8 cellular contexts compared by ENCODE assay signal in genomic region chr11:62854013-62854824, GRCh38. TPM values are rescaled to one million over a fixed set of nuclear protein-coding genes. Genes with fewer than 3 reads are reported as not detected.
A peak's percentile ranks its signal among the peaks of the same experiment; 100 is the strongest.
DNase-seq lines count a peak whose midpoint lies in the region; ATAC-seq and TF ChIP-seq lines count a peak whose summit lies in the region.

No MANE protein-coding gene starts in this region.

- ATAC-seq in body of pancreas (no peak), HG03442 (IDR thresholded peaks at IDR 0.05; ENCODE audit: unreplicated experiment) (no peak), HG03095 (IDR thresholded peaks at IDR 0.05; ENCODE audit: unreplicated experiment) (no peak)

- H3K9me3 ChIP-seq in HAP-1 (no peaks in the 10 kb centered on the region), body of pancreas (no peaks in the 10 kb centered on the region)

- DNase-seq in HAP-1 (ENCODE audit: low spot score in 2 of 2), result no peak
- no peak for DNase-seq in body of pancreas
- DNase-seq in mesothelial cell of epicardium (ENCODE audit: low spot score in 2 of 2, unreplicated experiment in 2 of 2), result no peak
- no peak for DNase-seq in AG20443 (ENCODE audit: low spot score)
- DNase-seq in NCI-H524 (lab: John Stamatoyannopoulos, UW), result no peak

- H3K4me1 Mint-ChIP-seq in mesothelial cell of epicardium, result peaks cover 62% of the 10 kb centered on the region

- H3K36me3 ChIP-seq in HAP-1 (replicated peaks) (peaks cover 45% of the 10 kb centered on the region), body of pancreas (replicated peaks in 1 of 2; ENCODE audit: insufficient read depth in 1 of 2, low read depth in 2 of 2) (peaks cover 5 to 14% of the 10 kb centered on the region in 2 donors)

- WGBS in body of pancreas, 2 donors, result 5 to 12% methylated on average over 8 of the region's 8 CpGs

- no peaks in the 10 kb centered on the region for H3K27me3 ChIP-seq in HAP-1 (ENCODE audit: low read depth)
- H3K27me3 ChIP-seq in body of pancreas, result no peaks in the 10 kb centered on the region

- TF ChIP-seq CTCF in 22Rv1 (IDR thresholded peaks at IDR 0.05) (no peak), body of pancreas (IDR thresholded peaks at IDR 0.05) (no peak), mesothelial cell of epicardium (IDR thresholded peaks at IDR 0.05; ENCODE audit: unreplicated experiment) (no peak)

- H3K4me3 Mint-ChIP-seq in mesothelial cell of epicardium, result peak overlapping the region; percentile 96

- peaks cover 24% of the 10 kb centered on the region for H3K36me3 Mint-ChIP-seq in mesothelial cell of epicardium

- H3K27me3 Mint-ChIP-seq in mesothelial cell of epicardium (ENCODE audit: low read depth), result no peaks in the 10 kb centered on the region

- in situ Hi-C loops in HAP-1 (cut with MboI; ENCODE audit: low sequenced_read_pairs), result no loop called here

- intact Hi-C loops in body of pancreas (cut with DNase I), result no loop called here

- H3K27ac ChIP-seq in 22Rv1 (peak overlapping the region; percentile 91), body of pancreas (peak overlapping the region in 3 of 4 donors; percentile 10 to 91 (median 73))

- peak overlapping the region; percentile 96 for H3K4me3 ChIP-seq in HAP-1
- peak overlapping the region in 1 of 2 donors; percentile 68 for H3K4me3 ChIP-seq in body of pancreas

- no peak for TF ChIP-seq POLR2A in body of pancreas (IDR thresholded peaks at IDR 0.05)

- H3K27ac Mint-ChIP-seq in mesothelial cell of epicardium, result peak overlapping the region; percentile 95

- H3K9me3 Mint-ChIP-seq in mesothelial cell of epicardium, result no peaks in the 10 kb centered on the region

- peaks cover 12% of the 10 kb centered on the region for H3K4me1 ChIP-seq in HAP-1
- peaks cover 41% of the 10 kb centered on the region for H3K4me1 ChIP-seq in body of pancreas

RNA-seq across cellular contexts. Expression of gene WDR74, which starts 14.8 kb away (rescaled TPM):
- total RNA-seq in body of pancreas (10 to 100 TPM; 15.8 to 40.0 TPM), mesothelial cell of epicardium (59.3 to 63.7 TPM (median 62.1 TPM) in 3 replicates)

RNA-seq across cellular contexts. Expression of gene TEX54, which starts 21.6 kb away (rescaled TPM):
- total RNA-seq in body of pancreas (not detected), mesothelial cell of epicardium (not detected in 3 replicates)

RNA-seq across cellular contexts. Expression of gene STX5, which starts 22.4 kb away (rescaled TPM):
- total RNA-seq in body of pancreas (10 to 100 TPM; 20.1 to 23.6 TPM), mesothelial cell of epicardium (55.2 to 57.9 TPM (median 55.8 TPM) in 3 replicates)

RNA-seq across cellular contexts. Expression of gene SLC3A2, which starts 26.5 kb away (rescaled TPM):
- total RNA-seq in body of pancreas, result 100 to 1,000 TPM in 1 of 2 donors, 10 to 100 TPM in 1; 75.5 to 108 TPM
- total RNA-seq in mesothelial cell of epicardium, result 205 to 212 TPM (median 208 TPM) in 3 replicates

RNA-seq across cellular contexts. Expression of gene NXF1, which starts 49.0 kb away (rescaled TPM):
- 100 to 1,000 TPM in 1 of 2 donors, 10 to 100 TPM in 1; 49.8 to 108 TPM for total RNA-seq in body of pancreas
- 108 to 111 TPM (median 110 TPM) in 3 replicates for total RNA-seq in mesothelial cell of epicardium
